Comparison of ENCODE assay signal across 14 cellular contexts in the genomic region with DNA sequence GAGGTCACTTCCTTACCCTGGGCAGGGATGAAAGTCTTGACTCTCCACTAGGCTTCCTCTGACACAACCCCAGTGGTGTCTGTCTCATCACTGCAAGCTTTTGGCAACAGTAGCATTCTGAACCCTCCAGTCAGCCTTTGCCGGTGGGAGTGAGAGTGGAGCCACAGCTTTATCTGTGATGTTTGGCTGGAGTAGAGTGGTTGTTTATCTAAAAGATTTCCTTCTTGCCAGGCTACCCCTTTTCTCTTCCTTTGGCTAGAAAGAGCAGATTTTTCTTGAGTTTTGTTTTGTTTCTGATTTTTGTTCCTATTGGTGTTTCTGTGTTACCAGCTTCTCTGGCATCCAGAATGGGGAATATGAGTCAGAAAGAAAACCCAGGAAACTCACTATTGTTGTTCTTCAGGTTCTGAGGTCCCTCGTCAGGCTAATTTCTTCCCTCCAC.
A peak's percentile ranks its signal among the peaks of the same experiment; 100 is the strongest.
DNase-seq lines count a peak whose midpoint lies in the region; ATAC-seq and TF ChIP-seq lines count a peak whose summit lies in the region.
"Had no signal": no experiment of that assay in that cellular context is flagged by ENCODE, and none has a peak within 500 bp of the region (broad histone marks: within the 10 kb centered on the region; RNA-seq: fewer than 3 reads in every experiment).

No MANE protein-coding gene starts in this region.

- H3K18ac ChIP-seq in IMR-90 (ENCODE audit: low read depth, low read length) = no peak overlapping the region

- no peaks in the 10 kb centered on the region; the same call in 1 of the 2 replicates for H3K9me1 ChIP-seq in IMR-90 (ENCODE audit: insufficient read depth, low read length)

- no TSS peak for BruUV-seq in IMR-90 (replicated peaks; lab: Mats Ljungman, UMichigan)

- in situ Hi-C loops in IMR-90 (cut with MboI; ENCODE audit: low sequenced_read_pairs) = no loop called here

- H2AK5ac ChIP-seq in IMR-90 (ENCODE audit: low read depth, low read length) = no peak overlapping the region

- H3K4me1 ChIP-seq in IMR-90 (ENCODE audit: control insufficient read depth, insufficient read depth, low read length) (peaks cover 3% of the 10 kb centered on the region; the same call in 1 of the 2 replicates), breast epithelium (no peaks in the 10 kb centered on the region)
- H3K4me1 ChIP-seq: neural progenitor cell had no signal

- H3K4me1 Mint-ChIP-seq in activated CD8-positive, alpha-beta T cell treated with anti-CD3 and anti-CD28 coated beads for 36 hours (ENCODE audit: low read depth) = peaks cover 7% of the 10 kb centered on the region
- peaks cover 10% of the 10 kb centered on the region for H3K4me1 Mint-ChIP-seq in stimulated activated naive CD8-positive, alpha-beta T cell treated with anti-CD3 and anti-CD28 coated beads, Interleukin-15, amount 100 ng/mL, for 72 hours
- peaks cover 10 to 26% (median 20%) of the 10 kb centered on the region in 3 donors for H3K4me1 Mint-ChIP-seq in T-cell
- H3K4me1 Mint-ChIP-seq: neural progenitor cell had no signal

- no peaks in the 10 kb centered on the region for H3K27me3 Mint-ChIP-seq in activated CD8-positive, alpha-beta T cell treated with anti-CD3 and anti-CD28 coated beads for 36 hours
- H3K27me3 Mint-ChIP-seq in stimulated activated naive CD8-positive, alpha-beta T cell treated with anti-CD3 and anti-CD28 coated beads, Interleukin-15, amount 100 ng/mL, for 72 hours = no peaks in the 10 kb centered on the region
- H3K27me3 Mint-ChIP-seq in T-cell = peaks cover 0 to 6% of the 10 kb centered on the region in 2 donors

- H3K36me3 Mint-ChIP-seq in activated CD8-positive, alpha-beta T cell treated with anti-CD3 and anti-CD28 coated beads for 36 hours (ENCODE audit: low read depth) = peaks cover 5% of the 10 kb centered on the region
- peaks cover 4% of the 10 kb centered on the region for H3K36me3 Mint-ChIP-seq in T-cell
- H3K36me3 Mint-ChIP-seq: neural progenitor cell had no signal

- dilution Hi-C loops in IMR-90 (cut with HindIII; ENCODE audit: low sequenced_read_pairs, unreplicated experiment) = no loop called here

- H3K23ac ChIP-seq in IMR-90 (ENCODE audit: low read depth, low read length) = no peak overlapping the region

- no peak overlapping the region for H2AK9ac ChIP-seq in IMR-90 (replicated peaks; ENCODE audit: low read depth, low read length, poor library complexity)

- ATAC-seq in IMR-90 (ENCODE audit: low read depth) (peak; percentile 86), T-cell (replicated peaks in 1 of 4) (no peak)
- no peak for ATAC-seq in activated CD8-positive, alpha-beta T cell treated with anti-CD3 and anti-CD28 coated beads for 36 hours
- ATAC-seq in stimulated activated naive CD8-positive, alpha-beta T cell treated with anti-CD3 and anti-CD28 coated beads, Interleukin-15, amount 100 ng/mL, for 72 hours = no peak

- H4K8ac ChIP-seq in IMR-90 (ENCODE audit: low read depth in 2 of 2, low read length in 2 of 2) = no peak overlapping the region

- no peak overlapping the region for H3K4ac ChIP-seq in IMR-90 (ENCODE audit: low read depth, low read length)

- no CpG with 5 or more reads among the region's 2 CpGs for WGBS in IMR-90 (ENCODE audit: extremely low coverage in 2 of 2, insufficient read length in 1 of 2), 2 experiments

- H3K4me2 ChIP-seq in IMR-90 (ENCODE audit: low read depth, low read length) = peak overlapping the region; percentile 43; the same call in 1 of the 2 replicates
- H3K4me2 ChIP-seq: neural progenitor cell had no signal

- no peak overlapping the region for H2BK15ac ChIP-seq in IMR-90 (ENCODE audit: low read depth, low read length)

- TF ChIP-seq POLR2A in IMR-90 (IDR thresholded peaks at IDR 0.05; ENCODE audit: low read depth, low read length) (no peak), breast epithelium (IDR thresholded peaks at IDR 0.05) (no peak)

- H3K36me3 ChIP-seq in IMR-90 (ENCODE audit: control insufficient read depth, insufficient read depth, low read length) (no peaks in the 10 kb centered on the region), breast epithelium (no peaks in the 10 kb centered on the region)
- H3K36me3 ChIP-seq: adrenal gland, neural progenitor cell had no signal

- H3K4me3 Mint-ChIP-seq in activated CD8-positive, alpha-beta T cell treated with anti-CD3 and anti-CD28 coated beads for 36 hours = no peak overlapping the region
- no peak overlapping the region for H3K4me3 Mint-ChIP-seq in stimulated activated naive CD8-positive, alpha-beta T cell treated with anti-CD3 and anti-CD28 coated beads, Interleukin-15, amount 100 ng/mL, for 72 hours
- H3K4me3 Mint-ChIP-seq in T-cell = no peak overlapping the region
- H3K4me3 Mint-ChIP-seq: neural progenitor cell had no signal

- no peak overlapping the region for H3K14ac ChIP-seq in IMR-90 (replicated peaks; ENCODE audit: low read depth, low read length)

- peak; percentile 63 for DNase-seq in IMR-90
- DNase-seq in breast epithelium (ENCODE audit: low spot score in 2 of 2) = no peak
- DNase-seq in iris pigment epithelial cell (ENCODE audit: low read depth) = peak; percentile 62
- no peak for DNase-seq in NCI-H187 (lab: John Stamatoyannopoulos, UW)
- DNase-seq in activated CD8-positive, alpha-beta T cell treated with anti-CD3 and anti-CD28 coated beads for 36 hours = no peak
- DNase-seq in stimulated activated naive CD8-positive, alpha-beta T cell treated with anti-CD3 and anti-CD28 coated beads, Interleukin-15, amount 100 ng/mL, for 72 hours = no peak
- no peak for DNase-seq in T-cell
- DNase-seq: DMS79; effector memory CD4-positive, alpha-beta T cell; hypothalamus; NCI-H1105 treated with DMSO at 0.1 percent for 48 hours had no signal

- CTCF ChIA-PET in IMR-90 (lab: Yijun Ruan, JAX) (no interaction called here), T-cell (lab: Charles Lee) (no interaction called here)
- CTCF ChIA-PET in activated CD8-positive, alpha-beta T cell treated with anti-CD3 and anti-CD28 coated beads for 36 hours (lab: Charles Lee) = interaction anchor here (1.0 kb wide), 1 partner anchor 293 kb away, joined by 3 read pairs; no protein-coding TSS in a partner anchor

- no peak for TF ChIP-seq CTCF in 22Rv1 (IDR thresholded peaks at IDR 0.05)
- no peak for TF ChIP-seq CTCF in IMR-90 (conservative IDR thresholded peaks at IDR 0.05; ENCODE audit: low read depth, low read length)
- TF ChIP-seq CTCF in breast epithelium (IDR thresholded peaks at IDR 0.05) = no peak
- no peak for TF ChIP-seq CTCF in activated CD8-positive, alpha-beta T cell treated with anti-CD3 and anti-CD28 coated beads for 36 hours (IDR thresholded peaks at IDR 0.05)

- H2AFZ ChIP-seq in IMR-90 (replicated peaks; ENCODE audit: low read length, poor library complexity) = no peak overlapping the region
- H2AFZ ChIP-seq: neural progenitor cell had no signal

- no peak overlapping the region for H2BK120ac ChIP-seq in IMR-90 (ENCODE audit: low read depth, low read length)

- TF ChIP-seq RAD21 in IMR-90 (IDR thresholded peaks at IDR 0.05; ENCODE audit: low read length) = no peak

- H3K27ac ChIP-seq in 22Rv1 (peak overlapping the region; percentile 64; the same call in 1 of the 2 replicates), IMR-90 (ENCODE audit: insufficient read depth, low read length) (no peak overlapping the region), breast epithelium (peak overlapping the region; percentile 27 to 44)
- H3K27ac ChIP-seq: neural progenitor cell had no signal

- no peak overlapping the region for H3K56ac ChIP-seq in IMR-90 (ENCODE audit: extremely low read depth, insufficient read depth, low read length)

- POLR2A ChIA-PET in IMR-90 (lab: Charles Lee; ENCODE audit: unreplicated experiment) = no interaction called here
- POLR2A ChIA-PET in activated CD8-positive, alpha-beta T cell treated with anti-CD3 and anti-CD28 coated beads for 36 hours (lab: Charles Lee) = interaction anchor here (0.6 kb wide), 1 partner anchor 104 kb away, joined by 3 read pairs; no protein-coding TSS in a partner anchor
- POLR2A ChIA-PET in T-cell (lab: Charles Lee) = interaction anchor here in 1 of 2 donors (0.5 kb wide), 1 partner anchor 26 kb away, joined by 6 read pairs; no protein-coding TSS in a partner anchor

- no peak overlapping the region for H3K9ac ChIP-seq in IMR-90 (ENCODE audit: low read depth, low read length)
- H3K9ac ChIP-seq: neural progenitor cell had no signal

- intact Hi-C loops in IMR-90 (cut with micrococcal nuclease) = no loop called here
- intact Hi-C loops in breast epithelium (cut with DNase I; ENCODE audit: low total_unique reads) = no loop called here
- intact Hi-C loops in activated CD8-positive, alpha-beta T cell treated with anti-CD3 and anti-CD28 coated beads for 36 hours (cut with micrococcal nuclease) = no loop called here

- H3K79me1 ChIP-seq in IMR-90 (ENCODE audit: low read depth in 1 of 2, low read length in 2 of 2) = no peaks in the 10 kb centered on the region

- H3K27me3 ChIP-seq in IMR-90 (ENCODE audit: control insufficient read depth, insufficient read depth, low read length) (no peaks in the 10 kb centered on the region; the same call in 1 of the 2 replicates), breast epithelium (no peaks in the 10 kb centered on the region)
- H3K27me3 ChIP-seq: adrenal gland, neural progenitor cell had no signal

- H4K91ac ChIP-seq in IMR-90 (ENCODE audit: insufficient read depth, low read depth, low read length) = no peak overlapping the region

- no peak overlapping the region for H2BK20ac ChIP-seq in IMR-90 (ENCODE audit: low read depth, low read length)

- no peak overlapping the region for H2BK5ac ChIP-seq in IMR-90 (ENCODE audit: low read depth, low read length, poor library complexity, severe bottlenecking)

- H4K5ac ChIP-seq in IMR-90 (ENCODE audit: low read depth, low read length) = no peak overlapping the region

- no peaks in the 10 kb centered on the region for H3K9me3 ChIP-seq in IMR-90 (ENCODE audit: control insufficient read depth, insufficient read depth, low read length)
- H3K9me3 ChIP-seq in breast epithelium = peaks cover 0 to 8% of the 10 kb centered on the region in 2 donors

- no peak overlapping the region for H3K27ac Mint-ChIP-seq in activated CD8-positive, alpha-beta T cell treated with anti-CD3 and anti-CD28 coated beads for 36 hours
- no peak overlapping the region for H3K27ac Mint-ChIP-seq in stimulated activated naive CD8-positive, alpha-beta T cell treated with anti-CD3 and anti-CD28 coated beads, Interleukin-15, amount 100 ng/mL, for 72 hours
- no peak overlapping the region for H3K27ac Mint-ChIP-seq in T-cell
- H3K27ac Mint-ChIP-seq: neural progenitor cell had no signal

- H3K9me3 Mint-ChIP-seq in activated CD8-positive, alpha-beta T cell treated with anti-CD3 and anti-CD28 coated beads for 36 hours = peaks cover 10% of the 10 kb centered on the region
- peaks cover 27 to 40% of the 10 kb centered on the region in 2 donors for H3K9me3 Mint-ChIP-seq in stimulated activated naive CD8-positive, alpha-beta T cell treated with anti-CD3 and anti-CD28 coated beads, Interleukin-15, amount 100 ng/mL, for 72 hours
- H3K9me3 Mint-ChIP-seq in T-cell = peaks cover 4 to 27% (median 12%) of the 10 kb centered on the region in 3 donors

- no peak overlapping the region for H3K4me3 ChIP-seq in IMR-90 (ENCODE audit: insufficient read depth, low read depth, low read length)
- no peak overlapping the region for H3K4me3 ChIP-seq in breast epithelium
- H3K4me3 ChIP-seq: adrenal gland, neural progenitor cell had no signal

- H4K20me1 ChIP-seq in IMR-90 (ENCODE audit: insufficient read depth, low read length) = no peaks in the 10 kb centered on the region

TF ChIP-seq in IMR-90, 13 proteins besides CTCF, POLR2A, EP300 and RAD21 (continues in another document):
- no peak for TF ChIP-seq MAZ (IDR thresholded peaks at IDR 0.05; ENCODE audit: borderline replicate concordance, low read depth, low read length)

Comparison
In these comparisons a context has a peak if more than half of its experiments do, and no peak if none do; other contexts are left out.
1. DNase-seq: peak in IMR-90 (single experiment) and iris pigment epithelial cell (single experiment); none in breast epithelium (0 of 2), NCI-H187 (0 of 2), activated CD8-positive, alpha-beta T cell treated with anti-CD3 and anti-CD28 coated beads for 36 hours (single experiment), stimulated activated naive CD8-positive, alpha-beta T cell treated with anti-CD3 and anti-CD28 coated beads, Interleukin-15, amount 100 ng/mL, for 72 hours (0 of 2) and T-cell (0 of 34).